Comparison of ENCODE assay signal across 27 cellular contexts in the genomic region with DNA sequence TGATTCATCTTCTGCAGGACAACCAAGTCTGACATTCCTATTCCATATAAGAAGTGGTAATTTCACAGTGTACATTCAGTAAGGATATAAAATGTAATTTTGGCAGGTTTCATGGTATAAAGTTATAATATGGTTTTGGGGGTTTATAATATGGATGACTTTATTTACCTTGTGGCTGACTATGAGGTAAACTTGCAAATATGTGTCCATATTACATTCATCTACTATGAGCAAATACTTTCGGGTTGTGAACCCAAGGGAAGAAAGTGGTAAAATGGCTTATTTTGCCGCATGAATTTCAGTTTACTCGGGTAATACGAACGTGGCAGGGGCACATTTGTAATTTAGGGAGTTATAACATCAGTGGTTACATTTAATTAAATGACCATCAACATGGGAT.
DNase-seq lines count a peak whose midpoint lies in the region; ATAC-seq and TF ChIP-seq lines count a peak whose summit lies in the region.
"Had no signal": no experiment of that assay in that cellular context is flagged by ENCODE, and none has a peak within 500 bp of the region (broad histone marks: within the 10 kb centered on the region; RNA-seq: fewer than 3 reads in every experiment).

No MANE protein-coding gene starts in this region.

- H3K27ac ChIP-seq in RWPE2 (ENCODE audit: poor library complexity, severe bottlenecking), result peak overlapping the region; percentile 88
- peak overlapping the region; percentile 64 for H3K27ac ChIP-seq in epithelial cell of prostate
- no peak overlapping the region for H3K27ac ChIP-seq in MM.1S (ENCODE audit: low read length)
- H3K27ac ChIP-seq in GM23338 (ENCODE audit: low read depth), result no peak overlapping the region
- H3K27ac ChIP-seq: C4-2B, psoas muscle, sigmoid colon, testis had no signal

- ATAC-seq in RWPE2 (ENCODE audit: low read depth) (no peak; the same call in 1 of the 3 replicates), HG02610 (IDR thresholded peaks at IDR 0.05; ENCODE audit: unreplicated experiment) (no peak), GM23338 (no peak)
- ATAC-seq: HepG2, left colon, psoas muscle had no signal

- no peaks in the 10 kb centered on the region for H3K9me3 Mint-ChIP-seq in neural crest cell
- no peaks in the 10 kb centered on the region for H3K9me3 Mint-ChIP-seq in GM23338
- H3K9me3 Mint-ChIP-seq: activated CD4-positive, alpha-beta memory T cell treated with anti-CD3 and anti-CD28 coated beads, Interleukin-2, amount 10 ng/mL, durations not matched to agents 7 days and 5 days had no signal

- H3K4me3 Mint-ChIP-seq in neural crest cell, result no peak overlapping the region
- H3K4me3 Mint-ChIP-seq in GM23338, result no peak overlapping the region
- H3K4me3 Mint-ChIP-seq: activated CD4-positive, alpha-beta memory T cell treated with anti-CD3 and anti-CD28 coated beads, Interleukin-2, amount 10 ng/mL, durations not matched to agents 7 days and 5 days; activated naive CD8-positive, alpha-beta T cell had no signal

- H4K20me1 ChIP-seq in MM.1S (ENCODE audit: insufficient read depth, low read length) (no peaks in the 10 kb centered on the region), GM23338 (replicated peaks; ENCODE audit: insufficient read depth) (no peaks in the 10 kb centered on the region)

- H3K79me2 ChIP-seq in MM.1S (ENCODE audit: low read length) (no peaks in the 10 kb centered on the region), GM23338 (replicated peaks; ENCODE audit: insufficient read depth) (no peaks in the 10 kb centered on the region)

- peak overlapping the region; percentile 64 for H3K27ac Mint-ChIP-seq in neural crest cell (ENCODE audit: unreplicated experiment)
- H3K27ac Mint-ChIP-seq in GM23338, result no peak overlapping the region
- H3K27ac Mint-ChIP-seq: activated CD4-positive, alpha-beta memory T cell treated with anti-CD3 and anti-CD28 coated beads, Interleukin-2, amount 10 ng/mL, durations not matched to agents 7 days and 5 days; activated naive CD8-positive, alpha-beta T cell had no signal

- no peaks in the 10 kb centered on the region for H3K27me3 ChIP-seq in RWPE2 (ENCODE audit: insufficient read depth, poor library complexity, severe bottlenecking)
- no peaks in the 10 kb centered on the region for H3K27me3 ChIP-seq in MM.1S (replicated peaks; ENCODE audit: insufficient read depth, low read length)
- H3K27me3 ChIP-seq in GM23338 (ENCODE audit: insufficient read depth), result no peaks in the 10 kb centered on the region
- H3K27me3 ChIP-seq: sigmoid colon, testis had no signal

- no peak overlapping the region for H3K4me3 ChIP-seq in RWPE2 (ENCODE audit: severe bottlenecking)
- no peak overlapping the region for H3K4me3 ChIP-seq in MM.1S (ENCODE audit: low read length)
- H3K4me3 ChIP-seq in GM23338, result no peak overlapping the region
- H3K4me3 ChIP-seq: psoas muscle, sigmoid colon, testis had no signal

- TF ChIP-seq CTCF in RWPE2 (IDR thresholded peaks at IDR 0.05; ENCODE audit: poor library complexity, severe bottlenecking) (no peak), neural crest cell (conservative IDR thresholded peaks at IDR 0.05) (no peak), MM.1S (IDR thresholded peaks at IDR 0.05; ENCODE audit: low read length) (no peak), GM23338 (conservative IDR thresholded peaks at IDR 0.05; ENCODE audit: low read depth in 2 of 2) (no peak)

- H2AFZ ChIP-seq in MM.1S (ENCODE audit: low read length) (no peak overlapping the region), GM23338 (no peak overlapping the region)

- DNase-seq in ELR (ENCODE audit: low read depth), result peak; percentile 62
- no peak for DNase-seq in RWPE2 (ENCODE audit: low spot score)
- DNase-seq in epithelial cell of prostate (ENCODE audit: low read depth, low spot score), result no peak
- no peak for DNase-seq in neural crest cell (ENCODE audit: low read depth, low spot score)
- no peak for DNase-seq in MM.1S
- DNase-seq in GM23338 (ENCODE audit: low spot score), result no peak
- no peak for DNase-seq in SHP77 treated with DMSO at 0.1 percent for 48 hours (lab: John Stamatoyannopoulos, UW)
- DNase-seq: activated CD4-positive, alpha-beta memory T cell treated with anti-CD3 and anti-CD28 coated beads, Interleukin-2, amount 10 ng/mL, durations not matched to agents 7 days and 5 days; activated CD4-positive, CD25-positive, alpha-beta regulatory T cell treated with anti-CD3 and anti-CD28 coated beads, Interleukin-2, amount 50 U/mL, for 72 hours; activated CD8-positive, alpha-beta memory T cell treated with anti-CD3 and anti-CD28 coated beads, Interleukin-2, amount 50 U/mL, for 48 hours; anterior cingulate cortex; Caco-2; DMS79; left colon; NCI-H1092; NCI-H1694 treated with DMSO at 0.1 percent for 48 hours; NCI-H524 treated with DMSO at 0.1 percent for 48 hours; NK-92 treated with Interleukin-12 subunit alpha and Interleukin-12 subunit beta, amount 100 ng/mL, for 24 hours; psoas muscle; sigmoid colon; stimulated activated naive CD4-positive, alpha-beta T cell; T-helper 1 cell; testis had no signal

- H3K4me2 ChIP-seq in MM.1S (ENCODE audit: low read depth, low read length), result no peak overlapping the region
- no peak overlapping the region for H3K4me2 ChIP-seq in GM23338

- H3K4me1 ChIP-seq in RWPE2 (ENCODE audit: insufficient read depth, poor library complexity, severe bottlenecking) (peaks cover 44% of the 10 kb centered on the region), MM.1S (ENCODE audit: low read length) (no peaks in the 10 kb centered on the region), GM23338 (ENCODE audit: insufficient read depth) (no peaks in the 10 kb centered on the region)
- H3K4me1 ChIP-seq: Caco-2, psoas muscle, sigmoid colon, testis had no signal

- H3K9ac ChIP-seq in MM.1S (ENCODE audit: low read length), result no peak overlapping the region

- H3K9me3 ChIP-seq in RWPE2 (ENCODE audit: severe bottlenecking), result no peaks in the 10 kb centered on the region
- H3K9me3 ChIP-seq in MM.1S (replicated peaks; ENCODE audit: insufficient read depth, low read length), result no peaks in the 10 kb centered on the region
- H3K9me3 ChIP-seq: Caco-2, psoas muscle, sigmoid colon, testis had no signal

- H3K36me3 Mint-ChIP-seq in neural crest cell (ENCODE audit: low read depth) (no peaks in the 10 kb centered on the region), GM23338 (ENCODE audit: low read depth) (no peaks in the 10 kb centered on the region)

- no peaks in the 10 kb centered on the region for H3K9me2 ChIP-seq in MM.1S (replicated peaks; ENCODE audit: insufficient read depth, low read length)
- H3K9me2 ChIP-seq in GM23338 (ENCODE audit: insufficient read depth), result peaks cover 3% of the 10 kb centered on the region; the same call in 1 of the 2 replicates

- H3K36me3 ChIP-seq in RWPE2 (ENCODE audit: low read depth) (no peaks in the 10 kb centered on the region), MM.1S (replicated peaks; ENCODE audit: insufficient read depth, low read length) (no peaks in the 10 kb centered on the region), GM23338 (ENCODE audit: insufficient read depth) (no peaks in the 10 kb centered on the region)
- H3K36me3 ChIP-seq: sigmoid colon had no signal

- no peaks in the 10 kb centered on the region for H3F3A ChIP-seq in MM.1S (ENCODE audit: insufficient read depth, low read length)
- no peaks in the 10 kb centered on the region for H3F3A ChIP-seq in GM23338 (replicated peaks; ENCODE audit: low read depth)

- H3K27me3 Mint-ChIP-seq in neural crest cell (ENCODE audit: low read depth) (no peaks in the 10 kb centered on the region), GM23338 (ENCODE audit: insufficient read depth, low read depth, poor library complexity) (no peaks in the 10 kb centered on the region)
- H3K27me3 Mint-ChIP-seq: activated CD4-positive, alpha-beta memory T cell treated with anti-CD3 and anti-CD28 coated beads, Interleukin-2, amount 10 ng/mL, durations not matched to agents 7 days and 5 days; activated naive CD8-positive, alpha-beta T cell had no signal

- H3K4me1 Mint-ChIP-seq in neural crest cell, result peaks cover 22% of the 10 kb centered on the region
- peaks cover 2% of the 10 kb centered on the region; the same call in 1 of the 3 replicates for H3K4me1 Mint-ChIP-seq in GM23338

TF ChIP-seq in GM23338, 12 proteins besides CTCF, POLR2A, EP300 and RAD21 (continues in another document):
- no peak for TF ChIP-seq EZH2phosphoT487 (IDR thresholded peaks at IDR 0.05; ENCODE audit: unreplicated experiment)

Comparison
In these comparisons a context has a peak if more than half of its experiments do, and no peak if none do; other contexts are left out.
1. H3K27ac ChIP-seq: peak in RWPE2 (single experiment) and epithelial cell of prostate (single experiment); none in MM.1S (single experiment) and GM23338 (single experiment).